In genomic region chr17:44117351-44117750, GRCh38 we compare ENCODE assay signal across 34 cellular contexts. TPM values are rescaled to one million over a fixed set of nuclear protein-coding genes. Genes with fewer than 3 reads are reported as not detected.
"Had no signal": no experiment of that assay in that cellular context is flagged by ENCODE, and none has a peak within 500 bp of the region (broad histone marks: within the 10 kb centered on the region; RNA-seq: fewer than 3 reads in every experiment).

No MANE protein-coding gene starts in this region.

- DNase-seq: activated CD4-positive, alpha-beta T cell treated with anti-CD3 and anti-CD28 coated beads for 1 hour; activated CD4-positive, alpha-beta T cell treated with anti-CD3 and anti-CD28 coated beads, Interleukin-2, amount 50 U/mL, for 1 hour; activated CD8-positive, alpha-beta T cell treated with anti-CD3 and anti-CD28 coated beads for 36 hours; activated gamma-delta T cell treated with Interleukin-2 at 50 U/mL for 16 hours; activated naive CD8-positive, alpha-beta T cell treated with anti-CD3 and anti-CD28 coated beads, Interleukin-2, amount 50 U/mL, for 24 hours; activated T-cell treated with anti-CD3 and anti-CD28 coated beads, Interleukin-2, amount 50 U/mL, for 4 hours; amygdala; caudate nucleus; esophagus squamous epithelium; foreskin melanocyte; left cardiac atrium; left ventricle myocardium superior; naive B cell; nephron progenitor cell; pancreas; psoas muscle; sigmoid colon; stimulated activated CD4-positive, alpha-beta T cell treated with anti-CD3 and anti-CD28 coated beads, Interleukin-1b, Interleukin-23, amount 100 ng/mL, for 48 hours; stimulated activated CD4-positive, alpha-beta T cell treated with anti-CD3 and anti-CD28 coated beads, Interleukin-4, amount 100 ng/mL, for 4 hours; stimulated activated CD8-positive, alpha-beta memory T cell treated with anti-CD3 and anti-CD28 coated beads, Interleukin-4, amount 100 ng/mL, for 48 hours; stimulated activated naive B cell treated with anti-CD40 and anti-IgM and Interleukin-4, amounts not matched to agents 10 μg/mL and 1 μg/mL and 100 μg/mL, for 72 hours; stomach; SW 1271; T1000; tibial artery had no signal

- H3K9me3 ChIP-seq: esophagus squamous epithelium, pancreas, psoas muscle, sigmoid colon, stomach, suprapubic skin, tibial artery had no signal

- H3K27me3 ChIP-seq: esophagus squamous epithelium, pancreas, sigmoid colon, stomach, suprapubic skin, tibial artery had no signal

- H3K4me2 ChIP-seq: smooth muscle cell had no signal

- H3K4me3 Mint-ChIP-seq: activated CD8-positive, alpha-beta T cell treated with anti-CD3 and anti-CD28 coated beads for 36 hours; activated naive CD4-positive, alpha-beta T cell treated with anti-CD3 and anti-CD28 coated beads, Interleukin-2, amount 50 U/mL, for 24 hours; activated naive CD8-positive, alpha-beta T cell treated with anti-CD3 and anti-CD28 coated beads, Interleukin-2, amount 50 U/mL, for 24 hours; activated T-cell treated with anti-CD3 and anti-CD28 coated beads, Interleukin-2, amount 50 U/mL, for 4 hours; activated T-helper 17 cell treated with anti-CD3 and anti-CD28 coated beads, Interleukin-2, amount 50 U/mL, for 72 hours; mesothelial cell of epicardium; nephron progenitor cell; stimulated activated naive B cell treated with anti-CD40 and anti-IgM and Interleukin-4, amounts not matched to agents 10 μg/mL and 1 μg/mL and 100 μg/mL, for 72 hours; T-helper 1 cell treated with Interleukin-12 subunit alpha and Interleukin-12 subunit beta and Interleukin-4 antibody, amounts not matched to agents 30 μg/mL and 1 μg/mL, for 36 hours had no signal

- H3K36me3 Mint-ChIP-seq: activated naive CD4-positive, alpha-beta T cell treated with anti-CD3 and anti-CD28 coated beads, Interleukin-2, amount 50 U/mL, for 24 hours; mesothelial cell of epicardium; naive B cell had no signal

- H3K9me3 Mint-ChIP-seq: activated CD8-positive, alpha-beta T cell treated with anti-CD3 and anti-CD28 coated beads for 36 hours; activated naive CD4-positive, alpha-beta T cell treated with anti-CD3 and anti-CD28 coated beads, Interleukin-2, amount 50 U/mL, for 24 hours; activated naive CD8-positive, alpha-beta T cell treated with anti-CD3 and anti-CD28 coated beads, Interleukin-2, amount 50 U/mL, for 24 hours; activated T-cell treated with anti-CD3 and anti-CD28 coated beads, Interleukin-2, amount 50 U/mL, for 4 hours; activated T-helper 17 cell treated with anti-CD3 and anti-CD28 coated beads, Interleukin-2, amount 50 U/mL, for 72 hours; mesothelial cell of epicardium; naive B cell; nephron progenitor cell; stimulated activated naive B cell treated with anti-CD40 and anti-IgM and Interleukin-4, amounts not matched to agents 10 μg/mL and 1 μg/mL and 100 μg/mL, for 72 hours; T-helper 1 cell treated with Interleukin-12 subunit alpha and Interleukin-12 subunit beta and Interleukin-4 antibody, amounts not matched to agents 30 μg/mL and 1 μg/mL, for 36 hours had no signal

- ATAC-seq: activated CD8-positive, alpha-beta T cell treated with anti-CD3 and anti-CD28 coated beads for 36 hours; activated naive CD8-positive, alpha-beta T cell treated with anti-CD3 and anti-CD28 coated beads, Interleukin-2, amount 50 U/mL, for 24 hours; activated T-cell treated with anti-CD3 and anti-CD28 coated beads, Interleukin-2, amount 50 U/mL, for 4 hours; activated T-helper 17 cell treated with anti-CD3 and anti-CD28 coated beads, Interleukin-2, amount 50 U/mL, for 72 hours; left cardiac atrium; left ventricle myocardium superior; pancreas; psoas muscle; stimulated activated naive B cell treated with anti-CD40 and anti-IgM and Interleukin-4, amounts not matched to agents 10 μg/mL and 1 μg/mL and 100 μg/mL, for 72 hours had no signal

- H3K27ac ChIP-seq: pancreas, sigmoid colon, stomach, tibial artery had no signal

- H3K27ac Mint-ChIP-seq: activated CD8-positive, alpha-beta T cell treated with anti-CD3 and anti-CD28 coated beads for 36 hours; activated naive CD4-positive, alpha-beta T cell treated with anti-CD3 and anti-CD28 coated beads, Interleukin-2, amount 50 U/mL, for 24 hours; activated naive CD8-positive, alpha-beta T cell treated with anti-CD3 and anti-CD28 coated beads, Interleukin-2, amount 50 U/mL, for 24 hours; activated T-helper 17 cell treated with anti-CD3 and anti-CD28 coated beads, Interleukin-2, amount 50 U/mL, for 72 hours; mesothelial cell of epicardium; nephron progenitor cell; T-helper 1 cell treated with Interleukin-12 subunit alpha and Interleukin-12 subunit beta and Interleukin-4 antibody, amounts not matched to agents 30 μg/mL and 1 μg/mL, for 36 hours had no signal

- FAIRE-seq: keratinocyte, pancreas had no signal

- H3K4me3 ChIP-seq: esophagus squamous epithelium, pancreas, psoas muscle, sigmoid colon, smooth muscle cell, stomach, suprapubic skin, tibial artery had no signal

- H3K27me3 Mint-ChIP-seq: activated CD8-positive, alpha-beta T cell treated with anti-CD3 and anti-CD28 coated beads for 36 hours; activated naive CD4-positive, alpha-beta T cell treated with anti-CD3 and anti-CD28 coated beads, Interleukin-2, amount 50 U/mL, for 24 hours; activated naive CD8-positive, alpha-beta T cell treated with anti-CD3 and anti-CD28 coated beads, Interleukin-2, amount 50 U/mL, for 24 hours; activated T-helper 17 cell treated with anti-CD3 and anti-CD28 coated beads, Interleukin-2, amount 50 U/mL, for 72 hours; naive B cell; stimulated activated naive B cell treated with anti-CD40 and anti-IgM and Interleukin-4, amounts not matched to agents 10 μg/mL and 1 μg/mL and 100 μg/mL, for 72 hours had no signal

RNA-seq across cellular contexts. Expression of gene ASB16, which starts 53.2 kb away (rescaled TPM):
- total RNA-seq: chondrocyte, lung microvascular endothelial cell, smooth muscle cell, suprapubic skin had no signal
- polyA plus RNA-seq: keratinocyte had no signal
